In genomic region chr3:196287066-196287404, GRCh38 we compare ENCODE assay signal across 1 cellular context.
A peak's percentile ranks its signal among the peaks of the same experiment; 100 is the strongest.
TF ChIP-seq lines count a peak whose summit lies in the region.

No MANE protein-coding gene starts in this region.

TF ChIP-seq in K562, 482 proteins besides CTCF, POLR2A, EP300 and RAD21:
- TF ChIP-seq PHB2 (IDR thresholded peaks at IDR 0.05; ENCODE audit: low read depth): 0 out of 2 replicates have a peak, but pooled peaks have one; percentile 8
- TF ChIP-seq SRSF3 (IDR thresholded peaks at IDR 0.05; ENCODE audit: insufficient read depth, low read length): 0 out of 2 replicates have a peak, but pooled peaks have one; percentile 33
- TF ChIP-seq, protein P1, sequence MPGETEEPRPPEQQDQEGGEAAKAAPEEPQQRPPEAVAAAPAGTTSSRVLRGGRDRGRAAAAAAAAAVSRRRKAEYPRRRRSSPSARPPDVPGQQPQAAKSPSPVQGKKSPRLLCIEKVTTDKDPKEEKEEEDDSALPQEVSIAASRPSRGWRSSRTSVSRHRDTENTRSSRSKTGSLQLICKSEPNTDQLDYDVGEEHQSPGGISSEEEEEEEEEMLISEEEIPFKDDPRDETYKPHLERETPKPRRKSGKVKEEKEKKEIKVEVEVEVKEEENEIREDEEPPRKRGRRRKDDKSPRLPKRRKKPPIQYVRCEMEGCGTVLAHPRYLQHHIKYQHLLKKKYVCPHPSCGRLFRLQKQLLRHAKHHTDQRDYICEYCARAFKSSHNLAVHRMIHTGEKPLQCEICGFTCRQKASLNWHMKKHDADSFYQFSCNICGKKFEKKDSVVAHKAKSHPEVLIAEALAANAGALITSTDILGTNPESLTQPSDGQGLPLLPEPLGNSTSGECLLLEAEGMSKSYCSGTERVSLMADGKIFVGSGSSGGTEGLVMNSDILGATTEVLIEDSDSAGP (CRISPR knock-in tag; IDR thresholded peaks at IDR 0.05): peak; percentile 69
- TF ChIP-seq MLLT1 (IDR thresholded peaks at IDR 0.05): peak in 1 of 2 experiments; percentile 89; a peak in 2 of 4 replicates
- TF ChIP-seq, protein P2, sequence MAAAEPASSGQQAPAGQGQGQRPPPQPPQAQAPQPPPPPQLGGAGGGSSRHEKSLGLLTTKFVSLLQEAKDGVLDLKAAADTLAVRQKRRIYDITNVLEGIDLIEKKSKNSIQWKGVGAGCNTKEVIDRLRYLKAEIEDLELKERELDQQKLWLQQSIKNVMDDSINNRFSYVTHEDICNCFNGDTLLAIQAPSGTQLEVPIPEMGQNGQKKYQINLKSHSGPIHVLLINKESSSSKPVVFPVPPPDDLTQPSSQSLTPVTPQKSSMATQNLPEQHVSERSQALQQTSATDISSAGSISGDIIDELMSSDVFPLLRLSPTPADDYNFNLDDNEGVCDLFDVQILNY (CRISPR knock-in tag; IDR thresholded peaks at IDR 0.05): peak; percentile 64; the same call in 1 of the 2 replicates
- TF ChIP-seq TOE1 (IDR thresholded peaks at IDR 0.05; ENCODE audit: borderline replicate concordance): no peak
- peak; percentile 75; the same call in 1 of the 2 replicates for TF ChIP-seq TOE1 (CRISPR knock-in tag; IDR thresholded peaks at IDR 0.05; ENCODE audit: borderline replicate concordance, low read depth)
- 0 out of 2 replicates have a peak, but pooled peaks have one; percentile 7 for TF ChIP-seq EHMT2 (IDR thresholded peaks at IDR 0.05)
- TF ChIP-seq MYBL2 (IDR thresholded peaks at IDR 0.05; ENCODE audit: low read depth): no peak
- TF ChIP-seq MYBL2 (CRISPR knock-in tag; IDR thresholded peaks at IDR 0.05; ENCODE audit: borderline replicate concordance): peak; percentile 32; the same call in 1 of the 2 replicates
- no peak for TF ChIP-seq MTA2 (IDR thresholded peaks at IDR 0.05; ENCODE audit: low read depth)
- TF ChIP-seq LARP7 (IDR thresholded peaks at IDR 0.05): 0 out of 2 replicates have a peak, but pooled peaks have one; percentile 24
- TF ChIP-seq NFRKB (IDR thresholded peaks at IDR 0.05; ENCODE audit: low read depth): no peak
- TF ChIP-seq E2F4 (CRISPR knock-in tag; IDR thresholded peaks at IDR 0.05; ENCODE audit: low read depth): peak; percentile 81
- no peak for TF ChIP-seq HIVEP1 (CRISPR knock-in tag; IDR thresholded peaks at IDR 0.05)
- TF ChIP-seq, protein P3, sequence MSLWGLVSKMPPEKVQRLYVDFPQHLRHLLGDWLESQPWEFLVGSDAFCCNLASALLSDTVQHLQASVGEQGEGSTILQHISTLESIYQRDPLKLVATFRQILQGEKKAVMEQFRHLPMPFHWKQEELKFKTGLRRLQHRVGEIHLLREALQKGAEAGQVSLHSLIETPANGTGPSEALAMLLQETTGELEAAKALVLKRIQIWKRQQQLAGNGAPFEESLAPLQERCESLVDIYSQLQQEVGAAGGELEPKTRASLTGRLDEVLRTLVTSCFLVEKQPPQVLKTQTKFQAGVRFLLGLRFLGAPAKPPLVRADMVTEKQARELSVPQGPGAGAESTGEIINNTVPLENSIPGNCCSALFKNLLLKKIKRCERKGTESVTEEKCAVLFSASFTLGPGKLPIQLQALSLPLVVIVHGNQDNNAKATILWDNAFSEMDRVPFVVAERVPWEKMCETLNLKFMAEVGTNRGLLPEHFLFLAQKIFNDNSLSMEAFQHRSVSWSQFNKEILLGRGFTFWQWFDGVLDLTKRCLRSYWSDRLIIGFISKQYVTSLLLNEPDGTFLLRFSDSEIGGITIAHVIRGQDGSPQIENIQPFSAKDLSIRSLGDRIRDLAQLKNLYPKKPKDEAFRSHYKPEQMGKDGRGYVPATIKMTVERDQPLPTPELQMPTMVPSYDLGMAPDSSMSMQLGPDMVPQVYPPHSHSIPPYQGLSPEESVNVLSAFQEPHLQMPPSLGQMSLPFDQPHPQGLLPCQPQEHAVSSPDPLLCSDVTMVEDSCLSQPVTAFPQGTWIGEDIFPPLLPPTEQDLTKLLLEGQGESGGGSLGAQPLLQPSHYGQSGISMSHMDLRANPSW (CRISPR knock-in tag; IDR thresholded peaks at IDR 0.05): 0 out of 2 replicates have a peak, but pooled peaks have one; percentile 98
- 0 out of 2 replicates have a peak, but pooled peaks have one; percentile 32 for TF ChIP-seq RUNX1 (IDR thresholded peaks at IDR 0.05; ENCODE audit: low read depth)
- TF ChIP-seq TGIF2 (CRISPR knock-in tag; IDR thresholded peaks at IDR 0.05): no peak
- no peak for TF ChIP-seq XRCC4 (IDR thresholded peaks at IDR 0.05; ENCODE audit: extremely low read depth, insufficient read depth, insufficient read length)
- peak; percentile 70 for TF ChIP-seq CHD1 (IDR thresholded peaks at IDR 0.05; ENCODE audit: low read length)
- 0 out of 2 replicates have a peak, but pooled peaks have one; percentile 44 for TF ChIP-seq ZNF592 (IDR thresholded peaks at IDR 0.05)
- no peak for TF ChIP-seq ZNF165 (CRISPR knock-in tag; IDR thresholded peaks at IDR 0.05; ENCODE audit: borderline replicate concordance)
- no peak for TF ChIP-seq BRD9 (IDR thresholded peaks at IDR 0.05; ENCODE audit: low read depth, partially characterized antibody)
- TF ChIP-seq, protein P4, sequence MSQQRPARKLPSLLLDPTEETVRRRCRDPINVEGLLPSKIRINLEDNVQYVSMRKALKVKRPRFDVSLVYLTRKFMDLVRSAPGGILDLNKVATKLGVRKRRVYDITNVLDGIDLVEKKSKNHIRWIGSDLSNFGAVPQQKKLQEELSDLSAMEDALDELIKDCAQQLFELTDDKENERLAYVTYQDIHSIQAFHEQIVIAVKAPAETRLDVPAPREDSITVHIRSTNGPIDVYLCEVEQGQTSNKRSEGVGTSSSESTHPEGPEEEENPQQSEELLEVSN (IDR thresholded peaks at IDR 0.05; ENCODE audit: borderline replicate concordance in 1 of 2, extremely low read depth in 1 of 2, insufficient read depth in 1 of 2, insufficient read length in 1 of 2, low read depth in 1 of 2, low read length in 1 of 2, poor library complexity in 1 of 2, severe bottlenecking in 1 of 2): peak in 1 of 2 experiments; percentile 41
- no peak for TF ChIP-seq SMARCC2 (IDR thresholded peaks at IDR 0.05; ENCODE audit: low read depth)
- no peak for TF ChIP-seq E2F3 (CRISPR knock-in tag; IDR thresholded peaks at IDR 0.05)
- peak; percentile 89; the same call in 1 of the 2 replicates for TF ChIP-seq ZBTB17 (CRISPR knock-in tag; IDR thresholded peaks at IDR 0.05)
- peak in 1 of 2 experiments; percentile 44; a peak in 1 of 4 replicates for TF ChIP-seq SIN3A (IDR thresholded peaks at IDR 0.05; ENCODE audit: borderline replicate concordance in 2 of 2, control insufficient read depth in 1 of 2, low read depth in 2 of 2, low read length in 2 of 2)
- TF ChIP-seq NFE2L1 (tag; IDR thresholded peaks at IDR 0.05; ENCODE audit: borderline replicate concordance, low read depth): no peak
- peak; percentile 63; the same call in 1 of the 2 replicates for TF ChIP-seq NR2C2 (CRISPR knock-in tag; IDR thresholded peaks at IDR 0.05)
- no peak for TF ChIP-seq NR2C2 (tag; IDR thresholded peaks at IDR 0.05)
- 0 out of 2 replicates have a peak, but pooled peaks have one; percentile 59 for TF ChIP-seq IRF2 (CRISPR knock-in tag; IDR thresholded peaks at IDR 0.05)
- TF ChIP-seq HNRNPL (IDR thresholded peaks at IDR 0.05; ENCODE audit: low read depth, low read length): peak; percentile 38; the same call in 1 of the 2 replicates
- TF ChIP-seq NFATC3 (IDR thresholded peaks at IDR 0.05): no peak
- no peak for TF ChIP-seq ZKSCAN1 (IDR thresholded peaks at IDR 0.05; ENCODE audit: low read depth, low read length)
